Comparison of ENCODE assay signal across 20 cellular contexts in genomic region chr19:5994407-5995165, GRCh38.
"Had no signal": no experiment of that assay in that cellular context is flagged by ENCODE, and none has a peak within 500 bp of the region (broad histone marks: within the 10 kb centered on the region; RNA-seq: fewer than 3 reads in every experiment).

No MANE protein-coding gene starts in this region.

- ATAC-seq: activated T-cell treated with anti-CD3 and anti-CD28 coated beads, Interleukin-2, amount 50 U/mL, for 4 hours; foreskin keratinocyte had no signal

- H3K4me3 ChIP-seq: left lung, neural progenitor cell, testis had no signal

- H3K36me3 ChIP-seq: brain microvascular endothelial cell, neural progenitor cell had no signal

- H3K27me3 Mint-ChIP-seq: activated CD4-positive, alpha-beta memory T cell treated with anti-CD3 and anti-CD28 coated beads for 36 hours; activated naive CD8-positive, alpha-beta T cell; stimulated activated naive CD8-positive, alpha-beta T cell treated with anti-CD3 and anti-CD28 coated beads, Interleukin-15, Interleukin-2, amounts not matched to agents 100 ng/mL and 50 ng/mL, for 24 hours had no signal

- FAIRE-seq: islet of Langerhans, urothelium cell line had no signal

- H3K4me3 Mint-ChIP-seq: activated CD4-positive, alpha-beta memory T cell treated with anti-CD3 and anti-CD28 coated beads for 36 hours; activated naive CD8-positive, alpha-beta T cell; activated T-cell treated with anti-CD3 and anti-CD28 coated beads, Interleukin-2, amount 50 U/mL, for 4 hours; neural progenitor cell; stimulated activated naive CD8-positive, alpha-beta T cell treated with anti-CD3 and anti-CD28 coated beads, Interleukin-15, Interleukin-2, amounts not matched to agents 100 ng/mL and 50 ng/mL, for 24 hours had no signal

- H3K4me1 ChIP-seq: foreskin keratinocyte, neural progenitor cell had no signal

- H3K27ac ChIP-seq: brain microvascular endothelial cell, foreskin keratinocyte, neural progenitor cell had no signal

- H3K9me3 ChIP-seq: esophagus squamous epithelium, heart left ventricle, left lung, testis had no signal

- H3K9me3 Mint-ChIP-seq: activated T-cell treated with anti-CD3 and anti-CD28 coated beads, Interleukin-2, amount 50 U/mL, for 4 hours; stimulated activated naive CD8-positive, alpha-beta T cell treated with anti-CD3 and anti-CD28 coated beads, Interleukin-15, Interleukin-2, amounts not matched to agents 100 ng/mL and 50 ng/mL, for 24 hours had no signal

- H3K9ac ChIP-seq: neural progenitor cell had no signal

- DNase-seq: activated CD4-positive, alpha-beta memory T cell treated with anti-CD3 and anti-CD28 coated beads for 36 hours; activated CD4-positive, alpha-beta T cell treated with anti-CD3 and anti-CD28 coated beads for 1 hour; activated effector memory CD4-positive, alpha-beta T cell treated with anti-CD3 and anti-CD28 coated beads, Interleukin-2, amount 50 U/mL, for 16 hours; activated T-cell treated with anti-CD3 and anti-CD28 coated beads, Interleukin-2, amount 50 U/mL, for 4 hours; amygdala; esophagus squamous epithelium; foreskin keratinocyte; posterior cingulate gyrus; stimulated activated CD4-positive, alpha-beta T cell treated with anti-CD3 and anti-CD28 coated beads, Interleukin-12 subunit alpha, Interleukin-12 subunit beta, amount 100 ng/mL, for 4 hours; stimulated activated CD4-positive, alpha-beta T cell treated with anti-CD3 and anti-CD28 coated beads, Interleukin-2, amount 100 ng/mL, for 48 hours; T-helper 9 cell had no signal

- H2AFZ ChIP-seq: neural progenitor cell had no signal

- H3K27ac Mint-ChIP-seq: activated CD4-positive, alpha-beta memory T cell treated with anti-CD3 and anti-CD28 coated beads for 36 hours; activated naive CD8-positive, alpha-beta T cell; stimulated activated naive CD8-positive, alpha-beta T cell treated with anti-CD3 and anti-CD28 coated beads, Interleukin-15, Interleukin-2, amounts not matched to agents 100 ng/mL and 50 ng/mL, for 24 hours had no signal

- H3K27me3 ChIP-seq: brain microvascular endothelial cell, esophagus squamous epithelium, foreskin keratinocyte, heart left ventricle, left lung, neural progenitor cell, testis had no signal

- H3K4me2 ChIP-seq: neural progenitor cell had no signal
